Comparison of ENCODE assay signal across 8 cellular contexts in the genomic region with DNA sequence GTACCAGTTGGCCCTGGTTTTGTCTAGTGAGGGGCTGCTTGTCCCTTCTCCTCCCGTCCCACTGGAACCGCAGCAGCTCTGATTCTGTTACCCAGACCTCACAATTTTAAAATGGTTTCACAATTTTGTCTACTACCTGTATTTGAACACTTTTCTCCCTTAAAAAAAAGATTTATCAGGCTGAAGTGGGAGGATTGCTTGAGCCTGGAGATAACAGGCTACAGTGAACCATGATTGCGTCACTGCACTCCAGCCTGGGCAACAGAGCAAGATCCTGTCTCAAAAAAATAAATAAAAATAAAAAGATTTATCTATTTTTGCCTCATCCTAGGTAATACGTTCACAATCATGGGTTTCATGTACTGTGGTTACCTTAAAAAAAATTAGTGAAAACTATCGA. TPM values are rescaled to one million over a fixed set of nuclear protein-coding genes. Genes with fewer than 3 reads are reported as not detected.
DNase-seq lines count a peak whose midpoint lies in the region; ATAC-seq and TF ChIP-seq lines count a peak whose summit lies in the region.

No MANE protein-coding gene starts in this region.

- H3K27ac Mint-ChIP-seq in Caco-2 (ENCODE audit: unreplicated experiment) (peak overlapping the region; percentile 95), endothelial cell (ENCODE audit: unreplicated experiment) (peak overlapping the region; percentile 94)

- H3K4me1 Mint-ChIP-seq in Caco-2 (ENCODE audit: low read depth, unreplicated experiment) (peaks cover 8% of the 10 kb centered on the region), endothelial cell (ENCODE audit: unreplicated experiment) (peaks cover 10% of the 10 kb centered on the region)

- H3K36me3 Mint-ChIP-seq in Caco-2 (ENCODE audit: insufficient read depth, unreplicated experiment) (peaks cover 26% of the 10 kb centered on the region), endothelial cell (ENCODE audit: low read depth, unreplicated experiment) (peaks cover under 1% of the 10 kb centered on the region)

- H3K27me3 ChIP-seq in Caco-2 (replicated peaks; ENCODE audit: control insufficient read depth, insufficient read depth, low read length) (no peaks in the 10 kb centered on the region), PC-9 (ENCODE audit: insufficient read depth, low read depth) (no peaks in the 10 kb centered on the region), ovary (no peaks in the 10 kb centered on the region)

- H3K4me2 ChIP-seq in PC-9, result peak overlapping the region; percentile 80

- H3F3A ChIP-seq in PC-9 (ENCODE audit: insufficient read depth, low read depth), result peaks cover 32% of the 10 kb centered on the region

- H3K27ac ChIP-seq in PC-9 (peak overlapping the region; percentile 62), ovary (peak overlapping the region; percentile 62 to 88)

- H3K9me3 Mint-ChIP-seq in Caco-2 (ENCODE audit: unreplicated experiment) (no peaks in the 10 kb centered on the region), endothelial cell (ENCODE audit: unreplicated experiment) (no peaks in the 10 kb centered on the region)

- TF ChIP-seq EP300 in ovary (IDR thresholded peaks at IDR 0.05), result no peak

- H3K4me3 ChIP-seq in Caco-2 (ENCODE audit: low read depth, low read length), result peak overlapping the region; percentile 84
- H3K4me3 ChIP-seq in PC-9, result peak overlapping the region; percentile 75
- peak overlapping the region; percentile 51 for H3K4me3 ChIP-seq in ovary

- H3K9me3 ChIP-seq in Caco-2 (no peaks in the 10 kb centered on the region), PC-9 (ENCODE audit: insufficient read depth, low read depth) (no peaks in the 10 kb centered on the region), ovary (no peaks in the 10 kb centered on the region)

- DNase-seq in Caco-2 (no peak), PC-9 (no peak), endothelial cell (ENCODE audit: low spot score) (no peak), ovary (peak in 1 of 5 donors; percentile 35), AG08396 (ENCODE audit: low spot score) (no peak), NCI-H446 (lab: John Stamatoyannopoulos, UW) (no peak)

- H3K27me3 Mint-ChIP-seq in Caco-2 (ENCODE audit: insufficient read depth, unreplicated experiment) (no peaks in the 10 kb centered on the region), endothelial cell (ENCODE audit: unreplicated experiment) (peaks cover 17% of the 10 kb centered on the region)

- H4K20me1 ChIP-seq in PC-9 (ENCODE audit: insufficient read depth), result peaks cover 26% of the 10 kb centered on the region

- intact Hi-C loops in Caco-2 (cut with micrococcal nuclease; ENCODE audit: unreplicated experiment) (no loop called here), PC-9 (cut with micrococcal nuclease; ENCODE audit: unreplicated experiment) (no loop called here), ovary (cut with DNase I) (loop anchor here in 1 of 4 donors (10.0 kb wide), 1 partner anchor 73 kb away; the partner anchor contains the start of gene RSPH6A)

- no TSS peak for BruUV-seq in Caco-2 (replicated peaks; lab: Mats Ljungman, UMichigan)
- BruUV-seq in PC-9 (replicated peaks; lab: Mats Ljungman, UMichigan), result no TSS peak

- TF ChIP-seq POLR2A in ovary (IDR thresholded peaks at IDR 0.05), result no peak

- 22 to 27% (median 22%) methylated on average over 5 of the region's 5 CpGs for WGBS in ovary, 3 donors

- H2AFZ ChIP-seq in PC-9, result peak overlapping the region; percentile 92

- TF ChIP-seq CTCF in Caco-2 (IDR thresholded peaks at IDR 0.05; ENCODE audit: insufficient read depth in 1 of 2, low read depth in 1 of 2, low read length in 1 of 2, severe bottlenecking in 1 of 2, unreplicated experiment in 1 of 2) (no peak), PC-9 (conservative IDR thresholded peaks at IDR 0.05) (no peak), endothelial cell (IDR thresholded peaks at IDR 0.05; ENCODE audit: unreplicated experiment) (no peak), ovary (IDR thresholded peaks at IDR 0.05) (no peak)

- H3K4me3 Mint-ChIP-seq in Caco-2 (ENCODE audit: unreplicated experiment), result peak overlapping the region; percentile 93
- H3K4me3 Mint-ChIP-seq in endothelial cell (ENCODE audit: unreplicated experiment), result peak overlapping the region; percentile 95

- CTCF ChIA-PET in Caco-2 (lab: Charles Lee), result interaction anchor here (0.5 to 1.6 kb wide), 2 partner anchors 14 to 71 kb away, joined by 4 to 6 read pairs; no protein-coding TSS in a partner anchor
- CTCF ChIA-PET in PC-9 (lab: Charles Lee), result no interaction called here

- no peaks in the 10 kb centered on the region for H3K9me2 ChIP-seq in PC-9 (ENCODE audit: insufficient read depth)

- POLR2A ChIA-PET in Caco-2 (lab: Charles Lee) (no interaction called here), PC-9 (lab: Charles Lee; ENCODE audit: unreplicated experiment) (no interaction called here)

- ATAC-seq in HG02798 (IDR thresholded peaks at IDR 0.05; ENCODE audit: poor library complexity, unreplicated experiment) (no peak), HG02981 (IDR thresholded peaks at IDR 0.05; ENCODE audit: unreplicated experiment) (no peak)

- H3K4me1 ChIP-seq in Caco-2, result peaks cover 10% of the 10 kb centered on the region
- H3K4me1 ChIP-seq in PC-9 (replicated peaks; ENCODE audit: insufficient read depth), result peaks cover 18% of the 10 kb centered on the region
- peaks cover 22% of the 10 kb centered on the region for H3K4me1 ChIP-seq in ovary (ENCODE audit: insufficient read depth)

- no peaks in the 10 kb centered on the region for H3K36me3 ChIP-seq in Caco-2 (ENCODE audit: control insufficient read depth, insufficient read depth, low read length)
- H3K36me3 ChIP-seq in PC-9 (ENCODE audit: low read depth), result no peaks in the 10 kb centered on the region
- no peaks in the 10 kb centered on the region for H3K36me3 ChIP-seq in ovary

- H3K79me2 ChIP-seq in PC-9 (ENCODE audit: low read depth), result peaks cover 23% of the 10 kb centered on the region

RNA-seq across cellular contexts. Expression of gene IRF2BP1, which starts 1.4 kb away (rescaled TPM):
- total RNA-seq in Caco-2 (2022), result 27.6 and 29.2 TPM in 2 replicates
- total RNA-seq in PC-9 (2021), result 24.7 and 29.8 TPM in 2 replicates
- 17.6 TPM for total RNA-seq in endothelial cell (ENCODE audit: unreplicated experiment)
- 10 to 100 TPM; 30.4 to 59.4 (median 41.4) TPM for total RNA-seq in ovary
- polyA plus RNA-seq in ovary, result 10 to 100 TPM in 1 of 2 donors, 1 to 10 TPM in 1; 2.7 to 29.5 TPM

RNA-seq across cellular contexts. Expression of gene MYPOP, which starts 15.1 kb away (rescaled TPM):
- total RNA-seq in Caco-2 (2022), result 15.8 and 18.1 TPM in 2 replicates
- 13.6 TPM in 2 replicates for total RNA-seq in PC-9 (2021)
- 9.0 TPM for total RNA-seq in endothelial cell (ENCODE audit: unreplicated experiment)
- total RNA-seq in ovary, result 1 to 10 TPM; 3.0 to 9.1 (median 7.0) TPM
- 1 to 10 TPM; 4.2 to 4.4 TPM for polyA plus RNA-seq in ovary

RNA-seq across cellular contexts. Expression of gene FOXA3, which starts 23.2 kb away (rescaled TPM):
- total RNA-seq in Caco-2 (2022) (15.3 and 19.0 TPM in 2 replicates), PC-9 (2021) (not detected in 2 replicates), endothelial cell (ENCODE audit: unreplicated experiment) (1.1 TPM), ovary (under 1 TPM in 1 of 7 donors, not detected in 6; 0.26 TPM)
- polyA plus RNA-seq in ovary, result under 1 TPM in 1 of 2 donors, not detected in 1; 0.04 TPM

RNA-seq across cellular contexts. Expression of gene SYMPK, which starts 24.4 kb away (rescaled TPM):
- 81.8 and 85.0 TPM in 2 replicates for total RNA-seq in Caco-2 (2022)
- total RNA-seq in PC-9 (2021), result 85.5 and 121 TPM in 2 replicates
- total RNA-seq in endothelial cell (ENCODE audit: unreplicated experiment), result 70.7 TPM
- 10 to 100 TPM; 24.8 to 61.9 (median 52.2) TPM for total RNA-seq in ovary
- 10 to 100 TPM; 37.7 to 41.9 TPM for polyA plus RNA-seq in ovary

RNA-seq across cellular contexts. Expression of gene NANOS2, which starts 27.3 kb away (rescaled TPM):
- total RNA-seq in Caco-2 (2022) (not detected in 2 replicates), PC-9 (2021) (not detected in 2 replicates), endothelial cell (ENCODE audit: unreplicated experiment) (not detected), ovary (not detected)
- not detected for polyA plus RNA-seq in ovary
